In the genomic region with DNA sequence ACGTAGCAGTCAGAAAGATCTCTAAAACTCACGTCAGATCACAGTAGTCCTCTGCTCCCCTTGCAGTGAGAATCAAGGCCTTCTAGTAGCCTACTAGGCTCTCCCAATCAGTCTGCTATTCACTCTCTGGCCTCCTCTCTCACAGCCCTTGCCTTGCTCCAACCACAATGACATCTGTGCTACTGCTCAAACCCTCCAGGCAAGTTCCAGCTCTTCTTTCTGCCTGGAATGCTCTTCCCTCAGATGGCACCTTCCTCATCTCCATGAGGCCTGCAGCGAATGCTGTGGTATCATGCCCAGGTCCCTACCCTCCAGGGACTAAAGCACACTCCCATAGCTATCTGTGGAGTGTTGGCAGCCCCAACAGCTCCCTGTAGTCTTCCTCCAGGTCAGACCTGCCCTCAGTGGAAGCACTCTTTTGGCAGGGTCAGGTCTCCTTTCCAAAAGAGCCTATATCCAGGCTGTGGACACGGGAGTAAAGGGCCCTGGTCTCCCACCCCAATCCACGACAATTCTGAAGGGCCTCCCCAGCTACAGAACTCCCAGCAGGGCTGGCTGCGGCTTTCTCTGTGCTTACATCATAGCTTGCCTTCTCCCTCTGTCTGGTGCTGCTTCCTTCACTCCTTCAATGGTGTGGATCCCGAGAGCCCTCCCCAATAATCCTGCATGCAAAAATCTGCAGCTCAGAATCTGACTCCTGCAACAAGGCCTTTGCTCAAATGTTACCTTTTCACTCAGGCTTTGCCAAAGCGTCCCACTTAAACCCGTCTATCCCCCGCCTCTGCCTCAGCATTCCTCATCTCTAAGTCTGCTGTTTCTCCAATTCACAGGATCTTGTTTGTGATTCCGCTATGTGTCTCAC, we compare ENCODE assay signal across 15 cellular contexts. TPM values are rescaled to one million over a fixed set of nuclear protein-coding genes. Genes with fewer than 3 reads are reported as not detected.
DNase-seq lines count a peak whose midpoint lies in the region; ATAC-seq and TF ChIP-seq lines count a peak whose summit lies in the region.
"Had no signal": no experiment of that assay in that cellular context is flagged by ENCODE, and none has a peak within 500 bp of the region (broad histone marks: within the 10 kb centered on the region; RNA-seq: fewer than 3 reads in every experiment).

No MANE protein-coding gene starts in this region.

- H3K36me3 ChIP-seq in CD4-positive, alpha-beta memory T cell (ENCODE audit: insufficient read depth, low read length) = no peaks in the 10 kb centered on the region
- H3K36me3 ChIP-seq in mesodermal cell (ENCODE audit: control insufficient read depth, insufficient read depth, low read length) = peaks cover 15% of the 10 kb centered on the region

- POLR2A ChIA-PET in CD4-positive, alpha-beta memory T cell (lab: Charles Lee; ENCODE audit: partially characterized antibody) = interaction anchor here (1.9 kb wide), 1 partner anchor 9 kb away, joined by 8 read pairs; a partner anchor contains a TSS

- H3K36me3 Mint-ChIP-seq in CD4-positive, alpha-beta memory T cell = peaks cover 0 to 11% of the 10 kb centered on the region in 2 donors
- peaks cover 18% of the 10 kb centered on the region; the same call in 1 of the 2 replicates for H3K36me3 Mint-ChIP-seq in HFFc6 (ENCODE audit: low read depth)
- peaks cover 14% of the 10 kb centered on the region for H3K36me3 Mint-ChIP-seq in activated T-helper 17 cell treated with anti-CD3 and anti-CD28 coated beads, Interleukin-2, amount 50 U/mL, for 72 hours (ENCODE audit: low read depth)

- H3K27ac Mint-ChIP-seq in CD4-positive, alpha-beta memory T cell = peak overlapping the region; percentile 37 to 88 (median 81)
- peak overlapping the region; percentile 48 for H3K27ac Mint-ChIP-seq in HFFc6
- H3K27ac Mint-ChIP-seq in activated T-helper 17 cell treated with anti-CD3 and anti-CD28 coated beads, Interleukin-2, amount 50 U/mL, for 72 hours = peak overlapping the region; percentile 74
- H3K27ac Mint-ChIP-seq: B cell, memory B cell had no signal

- H3K9me3 ChIP-seq in CD4-positive, alpha-beta memory T cell (ENCODE audit: control insufficient read depth in 1 of 2, low read length in 2 of 2) = no peaks in the 10 kb centered on the region
- H3K9me3 ChIP-seq in mesodermal cell (ENCODE audit: control insufficient read depth, low read length) = no peaks in the 10 kb centered on the region

- H3K4me3 ChIP-seq in CD4-positive, alpha-beta memory T cell (ENCODE audit: low read length in 2 of 2) = no peak overlapping the region
- H3K4me3 ChIP-seq in mesodermal cell (ENCODE audit: extremely low read depth, insufficient read depth, low read length, poor library complexity, severe bottlenecking) = no peak overlapping the region

- peaks cover 67 to 95% (median 79%) of the 10 kb centered on the region in 4 donors for H3K4me1 Mint-ChIP-seq in CD4-positive, alpha-beta memory T cell
- peaks cover 48% of the 10 kb centered on the region for H3K4me1 Mint-ChIP-seq in HFFc6 (ENCODE audit: low read depth)
- H3K4me1 Mint-ChIP-seq in activated T-helper 17 cell treated with anti-CD3 and anti-CD28 coated beads, Interleukin-2, amount 50 U/mL, for 72 hours = peaks cover 56% of the 10 kb centered on the region

- no peak for DNase-seq in CD4-positive, alpha-beta memory T cell
- peak; percentile 28 for DNase-seq in HFFc6
- DNase-seq in activated gamma-delta T cell treated with Interleukin-2 at 50 U/mL for 16 hours = no peak
- no peak for DNase-seq in NOMO-1 treated with DMSO at 0.1 percent for 48 hours (lab: John Stamatoyannopoulos, UW; ENCODE audit: unreplicated experiment)
- DNase-seq: NCI-H1092; NCI-H446 treated with DMSO at 0.1 percent for 48 hours; RPMI8226; stimulated activated CD4-positive, alpha-beta T cell treated with anti-CD3 and anti-CD28 coated beads, Interleukin-4, amount 100 ng/mL, for 4 hours had no signal

- WGBS in mesodermal cell (ENCODE audit: insufficient coverage in 2 of 2), 2 experiments = 67 to 70% methylated on average over 10 to 11 of the region's 11 CpGs

- H3K27me3 ChIP-seq in CD4-positive, alpha-beta memory T cell (ENCODE audit: insufficient read depth, low read length) = no peaks in the 10 kb centered on the region

- H3K27me3 Mint-ChIP-seq in CD4-positive, alpha-beta memory T cell = no peaks in the 10 kb centered on the region
- no peaks in the 10 kb centered on the region; the same call in 1 of the 2 replicates for H3K27me3 Mint-ChIP-seq in HFFc6 (ENCODE audit: insufficient read depth)
- no peaks in the 10 kb centered on the region for H3K27me3 Mint-ChIP-seq in activated T-helper 17 cell treated with anti-CD3 and anti-CD28 coated beads, Interleukin-2, amount 50 U/mL, for 72 hours
- H3K27me3 Mint-ChIP-seq: B cell, memory B cell had no signal

- peaks cover 67% of the 10 kb centered on the region for H3K4me1 ChIP-seq in CD4-positive, alpha-beta memory T cell (ENCODE audit: insufficient read depth, low read length)
- H3K4me1 ChIP-seq in mesodermal cell (ENCODE audit: control insufficient read depth, insufficient read depth, low read length, poor library complexity, severe bottlenecking) = peaks cover 19% of the 10 kb centered on the region

- H3K4me3 Mint-ChIP-seq in CD4-positive, alpha-beta memory T cell = peak overlapping the region in 3 of 8 donors; percentile 6 to 48 (median 37)
- no peak overlapping the region; the same call in 1 of the 2 replicates for H3K4me3 Mint-ChIP-seq in HFFc6
- H3K4me3 Mint-ChIP-seq in activated T-helper 17 cell treated with anti-CD3 and anti-CD28 coated beads, Interleukin-2, amount 50 U/mL, for 72 hours = peak overlapping the region; percentile 13
- H3K4me3 Mint-ChIP-seq: B cell, memory B cell had no signal

- intact Hi-C loops in CD4-positive, alpha-beta memory T cell (cut with micrococcal nuclease) = no loop called here

- CTCF ChIA-PET in CD4-positive, alpha-beta memory T cell (lab: Charles Lee; ENCODE audit: partially characterized antibody) = no interaction called here

- no peak for TF ChIP-seq CTCF in HFFc6 (IDR thresholded peaks at IDR 0.05)

- no peak overlapping the region for H3K27ac ChIP-seq in CD4-positive, alpha-beta memory T cell (ENCODE audit: low read depth, low read length)
- peak overlapping the region; percentile 60 for H3K27ac ChIP-seq in mesodermal cell (ENCODE audit: low read depth, low read length, severe bottlenecking)

- ATAC-seq in activated T-helper 17 cell treated with anti-CD3 and anti-CD28 coated beads, Interleukin-2, amount 50 U/mL, for 72 hours (replicated peaks) = no peak
- ATAC-seq in GM19328 (IDR thresholded peaks at IDR 0.05; ENCODE audit: unreplicated experiment) (no peak), GM18519 (IDR thresholded peaks at IDR 0.05; ENCODE audit: low FRiP score, unreplicated experiment) (no peak)
- ATAC-seq: esophagus mucosa had no signal

- no peaks in the 10 kb centered on the region for H3K9me3 Mint-ChIP-seq in CD4-positive, alpha-beta memory T cell
- H3K9me3 Mint-ChIP-seq in HFFc6 = no peaks in the 10 kb centered on the region
- no peaks in the 10 kb centered on the region for H3K9me3 Mint-ChIP-seq in activated T-helper 17 cell treated with anti-CD3 and anti-CD28 coated beads, Interleukin-2, amount 50 U/mL, for 72 hours
- H3K9me3 Mint-ChIP-seq: memory B cell had no signal

RNA-seq across cellular contexts. Expression of a gene that starts 8.9 kb away (rescaled TPM):
- total RNA-seq in CD4-positive, alpha-beta memory T cell = 10 to 100 TPM; 27.3 to 30.8 TPM
- 1 to 10 TPM; 1.4 to 7.9 TPM for polyA plus RNA-seq in CD4-positive, alpha-beta memory T cell
- total RNA-seq in HFFc6 (2021; fragmentation: NEBNext Ultra II Directional; extraction: Animal tissue kit (Norgen Biotek cat#: 25700)) = 10 to 100 TPM; 26.6 to 30.8 (median 27.4) TPM
- 10 to 100 TPM; 21.4 to 45.6 TPM for total RNA-seq in activated T-helper 17 cell treated with anti-CD3 and anti-CD28 coated beads, Interleukin-2, amount 50 U/mL, for 72 hours
- polyA plus RNA-seq in mesodermal cell (2013, experiment 1 of 2) = 21.4 TPM
- polyA plus RNA-seq in mesodermal cell (2013, experiment 2 of 2) = 20.1 TPM

RNA-seq across cellular contexts. Expression of a gene that starts 9.7 kb away (rescaled TPM):
- 10 to 100 TPM; 16.2 to 16.8 TPM for total RNA-seq in CD4-positive, alpha-beta memory T cell
- 10 to 100 TPM; 56.1 to 79.3 TPM for polyA plus RNA-seq in CD4-positive, alpha-beta memory T cell
- 10 to 100 TPM; 44.6 to 52.6 (median 47.5) TPM for total RNA-seq in HFFc6 (2021; fragmentation: NEBNext Ultra II Directional; extraction: Animal tissue kit (Norgen Biotek cat#: 25700))
- 10 to 100 TPM; 11.8 to 25.7 TPM for total RNA-seq in activated T-helper 17 cell treated with anti-CD3 and anti-CD28 coated beads, Interleukin-2, amount 50 U/mL, for 72 hours
- polyA plus RNA-seq in mesodermal cell (2013, experiment 1 of 2) = 44.1 TPM
- polyA plus RNA-seq in mesodermal cell (2013, experiment 2 of 2) = 46.8 TPM

RNA-seq across cellular contexts. Expression of a gene that starts 24.8 kb away (rescaled TPM):
- 10 to 100 TPM; 40.5 TPM for total RNA-seq in CD4-positive, alpha-beta memory T cell
- 10 to 100 TPM; 57.3 to 58.3 TPM for polyA plus RNA-seq in CD4-positive, alpha-beta memory T cell
- total RNA-seq in HFFc6 (2021; fragmentation: NEBNext Ultra II Directional; extraction: Animal tissue kit (Norgen Biotek cat#: 25700)) = 10 to 100 TPM; 11.2 to 12.7 (median 12.2) TPM
- 10 to 100 TPM; 18.6 to 21.7 TPM for total RNA-seq in activated T-helper 17 cell treated with anti-CD3 and anti-CD28 coated beads, Interleukin-2, amount 50 U/mL, for 72 hours
- 33.0 TPM for polyA plus RNA-seq in mesodermal cell (2013, experiment 1 of 2)
- 34.0 TPM for polyA plus RNA-seq in mesodermal cell (2013, experiment 2 of 2)

RNA-seq across cellular contexts. Expression of a gene that starts 56.3 kb away (rescaled TPM):
- 10 to 100 TPM; 42.0 to 48.7 TPM for total RNA-seq in CD4-positive, alpha-beta memory T cell
- 100 to 1,000 TPM in 1 of 2 donors, 10 to 100 TPM in 1; 81.3 to 126 TPM for polyA plus RNA-seq in CD4-positive, alpha-beta memory T cell
- total RNA-seq in HFFc6 (2021; fragmentation: NEBNext Ultra II Directional; extraction: Animal tissue kit (Norgen Biotek cat#: 25700)) = 100 to 1,000 TPM in 4 of 6 experiments, 10 to 100 TPM in 2; 94.9 to 134 (median 113) TPM
- total RNA-seq in activated T-helper 17 cell treated with anti-CD3 and anti-CD28 coated beads, Interleukin-2, amount 50 U/mL, for 72 hours = 10 to 100 TPM; 56.0 to 93.5 TPM
- 72.6 TPM for polyA plus RNA-seq in mesodermal cell (2013, experiment 1 of 2)
- polyA plus RNA-seq in mesodermal cell (2013, experiment 2 of 2) = 67.3 TPM

RNA-seq across cellular contexts. Expression of a gene that starts 57.0 kb away (rescaled TPM):
- total RNA-seq in CD4-positive, alpha-beta memory T cell = under 1 TPM; 0.53 to 0.64 TPM
- polyA plus RNA-seq in CD4-positive, alpha-beta memory T cell = under 1 TPM in 1 of 2 donors, not detected in 1; 0.57 TPM
- total RNA-seq in HFFc6 (2021; fragmentation: NEBNext Ultra II Directional; extraction: Animal tissue kit (Norgen Biotek cat#: 25700)) = 10 to 100 TPM in 5 of 6 experiments, 1 to 10 TPM in 1; 8.8 to 17.4 (median 16.2) TPM
- total RNA-seq in activated T-helper 17 cell treated with anti-CD3 and anti-CD28 coated beads, Interleukin-2, amount 50 U/mL, for 72 hours = 10 to 100 TPM; 64.2 to 99.9 TPM
- polyA plus RNA-seq in mesodermal cell (2013, experiment 1 of 2) = 24.0 TPM
- polyA plus RNA-seq in mesodermal cell (2013, experiment 2 of 2) = 22.2 TPM
